ENCODE assay signal across 1 cellular context in the genomic region with DNA sequence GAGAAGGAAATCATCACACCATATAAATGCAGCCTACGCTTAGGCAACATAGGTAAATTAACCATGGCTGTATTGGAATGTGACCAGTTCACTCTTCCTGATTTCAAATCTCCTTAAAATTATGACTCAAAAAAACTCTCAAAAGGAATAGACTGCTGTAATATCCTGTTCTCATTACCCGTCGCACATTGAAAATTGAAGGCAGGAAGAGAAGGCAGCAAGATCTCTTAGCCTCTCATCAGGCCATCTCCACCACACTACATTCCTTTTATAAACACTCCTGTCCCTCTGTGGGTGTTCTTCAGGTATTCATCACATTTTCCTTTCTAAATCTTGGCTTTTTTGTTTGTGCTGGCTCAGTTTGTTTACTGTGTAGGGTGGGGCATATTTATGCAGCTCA.
TF ChIP-seq lines count a peak whose summit lies in the region.

No MANE protein-coding gene starts in this region.

TF ChIP-seq in GM23338, 12 proteins besides CTCF, POLR2A, EP300 and RAD21:
- TF ChIP-seq JUNB (IDR thresholded peaks at IDR 0.05; ENCODE audit: unreplicated experiment) (no peak), STAT1 (IDR thresholded peaks at IDR 0.05; ENCODE audit: unreplicated experiment) (no peak), EZH2 (IDR thresholded peaks at IDR 0.05; ENCODE audit: low read depth, unreplicated experiment) (no peak)
